8 cellular contexts compared by ENCODE assay signal in genomic region chr16:592518-593306, GRCh38. TPM values are rescaled to one million over a fixed set of nuclear protein-coding genes. Genes with fewer than 3 reads are reported as not detected.
DNase-seq lines count a peak whose midpoint lies in the region; ATAC-seq lines count a peak whose summit lies in the region.

No MANE protein-coding gene starts in this region.

- DNase-seq in left cardiac atrium: peak; percentile 61
- DNase-seq in cardiac septum (ENCODE audit: low spot score): no peak
- DNase-seq in SKM-1 (lab: John Stamatoyannopoulos, UW; ENCODE audit: unreplicated experiment): peak; percentile 97
- DNase-seq in left lobe of liver (ENCODE audit: low spot score): peak; percentile 89
- DNase-seq in ureter (ENCODE audit: low spot score): peak; percentile 75
- DNase-seq in activated gamma-delta T cell (lab: John Stamatoyannopoulos, UW): no peak
- no peak for DNase-seq in H4 (ENCODE audit: low spot score)

- intact Hi-C loops in left cardiac atrium (cut with DNase I) (loop anchor here in 1 of 2 donors (5.0 kb wide), 1 partner anchor 45 kb away; the partner anchor contains the start of gene METTL26), cardiac septum (cut with DNase I) (no loop called here)

- ATAC-seq in left cardiac atrium (no peak), left lobe of liver (peak; percentile 23), GM18868 (IDR thresholded peaks at IDR 0.05; ENCODE audit: unreplicated experiment) (no peak)

RNA-seq across cellular contexts. Expression of gene RAB40C, which starts 2.8 kb away (rescaled TPM):
- total RNA-seq in left cardiac atrium (10 to 100 TPM in 1 of 2 donors, 1 to 10 TPM in 1; 9.9 to 13.5 TPM), cardiac septum (19.4 TPM), left lobe of liver (15.5 TPM), ureter (39.2 TPM)
- total RNA-seq in H4 (2014; rRNA removed; shearing (Covaris generic)): 4.4 and 5.1 TPM in 2 replicates

RNA-seq across cellular contexts. Expression of gene PIGQ, which starts 22.9 kb away (rescaled TPM):
- 10 to 100 TPM; 19.1 to 21.3 TPM for total RNA-seq in left cardiac atrium
- 25.5 TPM for total RNA-seq in cardiac septum
- total RNA-seq in left lobe of liver: 42.1 TPM
- 65.7 TPM for total RNA-seq in ureter
- total RNA-seq in H4 (2014; rRNA removed; shearing (Covaris generic)): 7.6 and 7.7 TPM in 2 replicates

RNA-seq across cellular contexts. Expression of gene NHLRC4, which starts 25.9 kb away (rescaled TPM):
- total RNA-seq in left cardiac atrium: under 1 TPM; 0.10 to 0.97 TPM
- 0.30 TPM for total RNA-seq in cardiac septum
- 0.28 TPM for total RNA-seq in left lobe of liver
- total RNA-seq in ureter: 0.36 TPM
- 0.06 and 0.43 TPM in 2 replicates for total RNA-seq in H4 (2014; rRNA removed; shearing (Covaris generic))

RNA-seq across cellular contexts. Expression of gene PRR35, which starts 32.5 kb away (rescaled TPM):
- total RNA-seq in left cardiac atrium: not detected
- total RNA-seq in cardiac septum: not detected
- total RNA-seq in left lobe of liver: not detected
- not detected for total RNA-seq in ureter
- total RNA-seq in H4 (2014; rRNA removed; shearing (Covaris generic)): not detected in 2 replicates

RNA-seq across cellular contexts. Expression of gene WFIKKN1, which starts 38.1 kb away (rescaled TPM):
- total RNA-seq in left cardiac atrium (under 1 TPM; 0.21 to 0.50 TPM), cardiac septum (0.40 TPM), left lobe of liver (0.96 TPM), ureter (0.65 TPM)
- total RNA-seq in H4 (2014; rRNA removed; shearing (Covaris generic)): not detected in 2 replicates

Comparison
In these comparisons a context has a peak if more than half of its experiments do, and no peak if none do; other contexts are left out.
1. DNase-seq: peak in left cardiac atrium (single experiment), SKM-1 (single experiment), left lobe of liver (single experiment) and ureter (single experiment); none in cardiac septum (single experiment), activated gamma-delta T cell (single experiment) and H4 (single experiment).